Comparison of ENCODE assay signal across 8 cellular contexts in the genomic region with DNA sequence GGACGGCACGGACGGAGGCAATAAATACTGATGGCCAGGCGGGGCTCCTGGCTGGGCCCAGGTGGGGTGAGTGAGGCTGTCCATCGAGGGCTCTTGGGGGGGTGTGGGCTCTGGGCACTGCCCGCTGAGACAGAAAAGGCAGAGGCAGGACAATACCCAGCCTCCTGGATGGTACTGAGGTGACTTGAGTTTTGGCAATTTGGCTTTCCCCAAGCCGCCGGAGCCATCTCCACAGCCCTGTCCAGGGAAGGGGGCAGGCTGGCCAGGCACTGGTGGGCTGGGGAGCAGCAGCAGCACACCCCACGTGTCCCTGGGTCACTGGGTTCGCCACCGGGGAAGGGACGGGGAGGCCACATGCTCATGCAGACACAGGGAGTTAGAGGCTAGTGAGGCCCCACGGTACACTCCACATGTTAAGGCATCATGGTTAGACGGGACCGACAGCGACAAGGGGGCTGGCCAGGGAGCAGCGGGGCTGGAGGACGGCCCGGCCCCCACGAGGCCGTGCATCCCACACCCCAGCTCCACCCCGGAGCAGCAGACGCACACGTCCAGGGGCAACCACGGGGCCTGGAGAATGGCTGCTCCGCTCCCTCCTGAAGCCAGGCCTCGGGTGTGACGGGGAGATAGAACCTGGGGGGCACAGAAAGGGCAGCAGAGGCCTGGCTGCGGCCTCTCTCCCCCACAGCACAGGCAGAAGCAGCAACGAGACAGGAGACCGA. TPM values are rescaled to one million over a fixed set of nuclear protein-coding genes. Genes with fewer than 3 reads are reported as not detected.
DNase-seq lines count a peak whose midpoint lies in the region; ATAC-seq and TF ChIP-seq lines count a peak whose summit lies in the region.

No MANE protein-coding gene starts in this region.

- DNase-seq in AG10803 (ENCODE audit: low read depth): peak; percentile 25
- peak; percentile 40 for DNase-seq in HT-29 (ENCODE audit: low spot score)
- peak in 2 of 3 donors; percentile 47 to 57 for DNase-seq in mucosa of descending colon
- DNase-seq in superior temporal gyrus (ENCODE audit: extremely low spot score): no peak
- DNase-seq in NCI-H2081 treated with DMSO at 0.1 percent for 48 hours (lab: John Stamatoyannopoulos, UW): no peak
- no peak for DNase-seq in inferior parietal cortex (ENCODE audit: extremely low spot score)

- H3K4me1 Mint-ChIP-seq in activated naive CD8-positive, alpha-beta T cell (ENCODE audit: low read depth): peaks cover 31% of the 10 kb centered on the region

- H3K4me1 ChIP-seq in mucosa of descending colon (ENCODE audit: low read depth): peaks cover 70% of the 10 kb centered on the region

- no peak overlapping the region for H3K27ac Mint-ChIP-seq in activated naive CD8-positive, alpha-beta T cell

- no peaks in the 10 kb centered on the region for H3K36me3 ChIP-seq in mucosa of descending colon (ENCODE audit: low read depth)

- H3K36me3 Mint-ChIP-seq in activated naive CD8-positive, alpha-beta T cell: peaks cover 2% of the 10 kb centered on the region

- no peak for TF ChIP-seq CTCF in AG10803 (conservative IDR thresholded peaks at IDR 0.05; ENCODE audit: low read length)
- no peak for TF ChIP-seq CTCF in mucosa of descending colon (IDR thresholded peaks at IDR 0.05)

- H3K9me3 ChIP-seq in mucosa of descending colon: no peaks in the 10 kb centered on the region

- ATAC-seq in mucosa of descending colon: no peak
- no peak for ATAC-seq in GM21786 (IDR thresholded peaks at IDR 0.05; ENCODE audit: unreplicated experiment)

- no peaks in the 10 kb centered on the region for H3K27me3 Mint-ChIP-seq in activated naive CD8-positive, alpha-beta T cell

- intact Hi-C loops in mucosa of descending colon (cut with DNase I, micrococcal nuclease): no loop called here

- H3K4me3 ChIP-seq in AG10803 (ENCODE audit: low read length) (no peak overlapping the region), mucosa of descending colon (no peak overlapping the region)

- no peaks in the 10 kb centered on the region for H3K9me3 Mint-ChIP-seq in activated naive CD8-positive, alpha-beta T cell (ENCODE audit: low read depth)

- peak overlapping the region; percentile 60 for H3K4me3 Mint-ChIP-seq in activated naive CD8-positive, alpha-beta T cell

RNA-seq across cellular contexts. Expression of a gene that starts 3.0 kb away (rescaled TPM):
- total RNA-seq in HT-29 (2014; rRNA removed; shearing (Covaris generic)): 312 and 331 TPM in 2 replicates
- 100 to 1,000 TPM; 326 to 473 (median 442) TPM for total RNA-seq in mucosa of descending colon

RNA-seq across cellular contexts. Expression of a gene that starts 7.8 kb away (rescaled TPM):
- 1,172 and 1,253 TPM in 2 replicates for total RNA-seq in HT-29 (2014; rRNA removed; shearing (Covaris generic))
- total RNA-seq in mucosa of descending colon: 100 to 1,000 TPM; 354 to 727 (median 491) TPM

RNA-seq across cellular contexts. Expression of a gene that starts 23.3 kb away (rescaled TPM):
- 482 and 502 TPM in 2 replicates for total RNA-seq in HT-29 (2014; rRNA removed; shearing (Covaris generic))
- total RNA-seq in mucosa of descending colon: 10 to 100 TPM; 38.1 to 88.7 (median 43.3) TPM

RNA-seq across cellular contexts. Expression of a gene that starts 23.4 kb away (rescaled TPM):
- total RNA-seq in HT-29 (2014; rRNA removed; shearing (Covaris generic)): 222 and 256 TPM in 2 replicates
- total RNA-seq in mucosa of descending colon: 10 to 100 TPM; 78.2 to 97.1 (median 81.3) TPM

RNA-seq across cellular contexts. Expression of a gene that starts 33.3 kb away (rescaled TPM):
- total RNA-seq in HT-29 (2014; rRNA removed; shearing (Covaris generic)): 2.4 and 3.0 TPM in 2 replicates
- total RNA-seq in mucosa of descending colon: under 1 TPM in 2 of 3 donors, not detected in 1; 0.52 to 0.84 TPM

Comparison
In these comparisons a context has a peak if more than half of its experiments do, and no peak if none do; other contexts are left out.
1. DNase-seq: peak in AG10803 (single experiment), HT-29 (single experiment) and mucosa of descending colon (2 of 3); none in superior temporal gyrus (single experiment), NCI-H2081 treated with DMSO at 0.1 percent for 48 hours (single experiment) and inferior parietal cortex (single experiment).